In the genomic region with DNA sequence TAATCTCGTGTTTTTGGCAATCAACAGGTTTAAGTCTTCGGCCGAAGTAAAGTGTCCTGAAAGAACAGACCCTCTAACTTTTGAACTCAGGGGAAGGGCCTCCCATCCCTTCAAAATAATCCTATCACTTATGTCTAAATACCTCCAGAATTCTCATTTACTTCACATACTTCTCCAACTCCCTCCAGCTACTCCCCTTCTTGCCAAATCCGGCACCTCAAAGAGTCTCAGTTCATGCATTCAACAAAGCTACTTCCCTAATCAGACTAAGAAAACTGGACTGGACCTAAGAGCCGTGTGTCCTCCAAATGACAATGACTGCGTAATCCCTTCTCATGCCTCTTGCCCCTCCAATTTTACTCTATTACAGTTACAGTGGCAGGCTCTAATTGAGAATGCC, we compare ENCODE assay signal across 9 cellular contexts. TPM values are rescaled to one million over a fixed set of nuclear protein-coding genes. Genes with fewer than 3 reads are reported as not detected.
DNase-seq lines count a peak whose midpoint lies in the region; ATAC-seq and TF ChIP-seq lines count a peak whose summit lies in the region.
"Had no signal": no experiment of that assay in that cellular context is flagged by ENCODE, and none has a peak within 500 bp of the region (broad histone marks: within the 10 kb centered on the region; RNA-seq: fewer than 3 reads in every experiment).

No MANE protein-coding gene starts in this region.

- no peaks in the 10 kb centered on the region for H3K9me3 Mint-ChIP-seq in mesothelial cell of epicardium

- no peaks in the 10 kb centered on the region for H3K27me3 ChIP-seq in adrenal gland

- H3K27ac Mint-ChIP-seq in mesothelial cell of epicardium = peak overlapping the region; percentile 96

- H3K36me3 Mint-ChIP-seq in mesothelial cell of epicardium = peaks cover 14% of the 10 kb centered on the region

- in situ Hi-C loops in KBM-7 (cut with MboI; ENCODE audit: low pct_unique_long_range_greater_than_20kb, low sequenced_read_pairs) = no loop called here

- no peak for TF ChIP-seq POLR2A in adrenal gland (IDR thresholded peaks at IDR 0.05)

- H3K4me3 Mint-ChIP-seq in mesothelial cell of epicardium = peak overlapping the region; percentile 89

- peaks cover 0 to 32% of the 10 kb centered on the region in 2 donors for H3K36me3 ChIP-seq in adrenal gland (replicated peaks in 1 of 2)

- intact Hi-C loops in adrenal gland (cut with DNase I) = no loop called here

- H3K9me3 ChIP-seq in adrenal gland (replicated peaks in 1 of 3) = no peaks in the 10 kb centered on the region

- H3K27me3 Mint-ChIP-seq in mesothelial cell of epicardium (ENCODE audit: low read depth) = no peaks in the 10 kb centered on the region

- POLR2A ChIA-PET in AG04449 (lab: Yijun Ruan, JAX) = interaction anchor here (1.4 kb wide), 1 partner anchor 30 kb away, joined by 8 read pairs; the partner anchor contains the start of genes CYB561A3 and TMEM138

- no peak for ATAC-seq in GM21723 (IDR thresholded peaks at IDR 0.05; ENCODE audit: unreplicated experiment)

- H3K27ac ChIP-seq in adrenal gland = peak overlapping the region; percentile 82 to 98 (median 92)

- DNase-seq in AG04449 (ENCODE audit: low read depth, low spot score) (no peak), KBM-7 (peak; percentile 34), adrenal gland (peak in 1 of 7 donors; percentile 15), mesothelial cell of epicardium (ENCODE audit: low spot score in 2 of 2, unreplicated experiment in 2 of 2) (no peak), NCI-H345 (lab: John Stamatoyannopoulos, UW) (no peak), HT-29 (ENCODE audit: low spot score) (no peak), NCI-H2196 treated with DMSO at 0.1 percent for 48 hours (lab: John Stamatoyannopoulos, UW; ENCODE audit: unreplicated experiment) (no peak)

- CTCF ChIA-PET in AG04449 (lab: Yijun Ruan, JAX) = interaction anchor here (0.7 to 11.7 kb wide), 6 partner anchors 16 to 77 kb away, joined by 3 to 150 read pairs (median 5); partner anchors contain the start of genes CYB561A3, TMEM138 and TMEM216

- WGBS in adrenal gland, 4 donors = 33 to 44% (median 39%) methylated on average over 6 of the region's 6 CpGs

- H3K4me1 ChIP-seq in adrenal gland (replicated peaks in 1 of 2) = peaks cover 64 to 87% of the 10 kb centered on the region in 2 donors

- H3K4me1 Mint-ChIP-seq in mesothelial cell of epicardium = peaks cover 46% of the 10 kb centered on the region

- TF ChIP-seq CTCF in AG04449 (IDR thresholded peaks at IDR 0.05; ENCODE audit: insufficient read depth, low read length, missing control alignments) (no peak), adrenal gland (IDR thresholded peaks at IDR 0.05) (no peak), mesothelial cell of epicardium (IDR thresholded peaks at IDR 0.05; ENCODE audit: unreplicated experiment) (no peak)

- H3K4me3 ChIP-seq in AG04449 (ENCODE audit: low read depth, low read length) = peak overlapping the region; percentile 95
- H3K4me3 ChIP-seq in adrenal gland = peak overlapping the region in 2 of 4 donors; percentile 84 to 99

RNA-seq across cellular contexts. Expression of gene DDB1, which starts 1.3 kb away (rescaled TPM):
- total RNA-seq in adrenal gland = 100 to 1,000 TPM; 405 to 885 (median 674) TPM
- 100 to 1,000 TPM; 165 to 374 (median 308) TPM for polyA plus RNA-seq in adrenal gland
- 253 to 266 TPM (median 263 TPM) in 3 replicates for total RNA-seq in mesothelial cell of epicardium
- total RNA-seq in HT-29 (2014; rRNA removed; shearing (Covaris generic)) = 262 and 321 TPM in 2 replicates

RNA-seq across cellular contexts. Expression of gene TKFC, which starts 1.4 kb away (rescaled TPM):
- 100 to 1,000 TPM; 144 to 603 (median 273) TPM for total RNA-seq in adrenal gland
- polyA plus RNA-seq in adrenal gland = 100 to 1,000 TPM; 135 to 294 (median 198) TPM
- total RNA-seq in mesothelial cell of epicardium = 74.0 to 83.6 TPM (median 75.8 TPM) in 3 replicates
- total RNA-seq in HT-29 (2014; rRNA removed; shearing (Covaris generic)) = 80.4 and 94.2 TPM in 2 replicates

RNA-seq across cellular contexts. Expression of gene CYB561A3, which starts 30.0 kb away (rescaled TPM):
- total RNA-seq in adrenal gland = 1,000 to 10,000 TPM in 3 of 8 donors, 100 to 1,000 TPM in 5; 137 to 1,306 (median 828) TPM
- polyA plus RNA-seq in adrenal gland = 100 to 1,000 TPM; 108 to 299 (median 284) TPM
- 26.3 to 31.8 TPM (median 28.0 TPM) in 3 replicates for total RNA-seq in mesothelial cell of epicardium
- total RNA-seq in HT-29 (2014; rRNA removed; shearing (Covaris generic)) = 70.5 and 80.2 TPM in 2 replicates

RNA-seq across cellular contexts. Expression of gene TMEM138, which starts 30.5 kb away (rescaled TPM):
- 100 to 1,000 TPM in 5 of 8 donors, 10 to 100 TPM in 3; 79.4 to 183 (median 134) TPM for total RNA-seq in adrenal gland
- polyA plus RNA-seq in adrenal gland = 100 to 1,000 TPM; 244 to 276 (median 259) TPM
- 48.4 to 51.5 TPM (median 49.2 TPM) in 3 replicates for total RNA-seq in mesothelial cell of epicardium
- total RNA-seq in HT-29 (2014; rRNA removed; shearing (Covaris generic)) = 18.4 and 27.8 TPM in 2 replicates

RNA-seq across cellular contexts. Expression of gene VWCE, which starts 36.5 kb away (rescaled TPM):
- total RNA-seq in adrenal gland (1 to 10 TPM in 7 of 8 donors, under 1 TPM in 1; 0.69 to 4.4 (median 2.5) TPM), mesothelial cell of epicardium (6.2 to 8.7 TPM (median 8.2 TPM) in 3 replicates)
- polyA plus RNA-seq in adrenal gland = 1 to 10 TPM in 2 of 3 donors, under 1 TPM in 1; 0.55 to 5.8 (median 3.8) TPM
- not detected in 2 replicates for total RNA-seq in HT-29 (2014; rRNA removed; shearing (Covaris generic))
- total RNA-seq: RPMI7951 had no signal
